In the genomic region with DNA sequence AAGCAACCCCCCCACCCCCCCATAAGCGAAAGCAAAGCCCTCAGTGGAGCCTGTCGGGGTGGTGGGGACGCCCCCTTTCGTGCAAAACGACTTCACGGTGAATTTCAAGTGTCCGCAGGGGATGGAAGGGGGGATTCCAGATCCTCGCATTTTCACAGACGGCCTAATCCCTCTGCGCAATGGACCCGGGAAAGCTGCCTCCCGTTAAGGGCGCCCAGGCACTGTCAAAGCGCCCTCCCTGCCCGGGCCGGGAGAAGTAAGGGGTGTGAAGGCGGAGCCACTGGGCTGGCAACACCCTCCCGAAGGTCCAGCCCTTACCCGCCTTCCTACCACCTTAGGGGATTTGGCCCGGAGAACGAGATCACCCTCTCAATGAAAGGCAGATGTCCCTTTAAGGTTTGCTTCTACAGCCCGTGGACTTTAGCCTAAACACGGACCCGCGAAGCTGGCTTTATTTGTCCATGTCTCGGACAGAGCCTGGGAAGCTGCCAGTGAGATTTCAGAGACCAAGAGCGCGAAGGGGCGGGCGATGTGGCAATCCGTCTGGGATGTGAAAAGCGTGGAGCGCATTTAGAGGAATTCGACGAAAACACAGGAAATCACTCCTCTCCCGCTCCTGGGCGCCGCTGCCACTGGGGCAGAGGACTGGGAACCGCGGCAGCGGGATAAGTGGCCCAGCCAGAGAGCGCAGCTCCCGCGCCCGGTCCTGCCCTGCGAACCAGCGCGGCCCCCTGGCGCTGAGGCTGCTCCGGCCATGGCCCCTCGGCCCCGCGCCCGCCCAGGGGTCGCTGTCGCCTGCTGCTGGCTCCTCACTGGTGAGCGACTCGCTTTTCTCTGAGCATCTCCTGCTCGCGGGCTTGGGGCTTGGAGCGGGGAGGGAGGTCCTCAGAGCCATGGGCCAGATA, we compare ENCODE assay signal across 1 cellular context.
TF ChIP-seq lines count a peak whose summit lies in the region.

ITGA1 (plus strand) TSS at position 317 of the 905 bp plus-strand sequence; CDS start at position 755, 438 bp downstream.
A gene with protein sequence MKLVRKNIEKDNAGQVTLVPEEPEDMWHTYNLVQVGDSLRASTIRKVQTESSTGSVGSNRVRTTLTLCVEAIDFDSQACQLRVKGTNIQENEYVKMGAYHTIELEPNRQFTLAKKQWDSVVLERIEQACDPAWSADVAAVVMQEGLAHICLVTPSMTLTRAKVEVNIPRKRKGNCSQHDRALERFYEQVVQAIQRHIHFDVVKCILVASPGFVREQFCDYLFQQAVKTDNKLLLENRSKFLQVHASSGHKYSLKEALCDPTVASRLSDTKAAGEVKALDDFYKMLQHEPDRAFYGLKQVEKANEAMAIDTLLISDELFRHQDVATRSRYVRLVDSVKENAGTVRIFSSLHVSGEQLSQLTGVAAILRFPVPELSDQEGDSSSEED (plus strand): TSS at position 317 of the 905 bp plus-strand sequence. CDS start 12,479 bp downstream, outside the sequence.

TF ChIP-seq in H1, 55 proteins besides CTCF, POLR2A, EP300 and RAD21:
- TF ChIP-seq SP1 (IDR thresholded peaks at IDR 0.05; ENCODE audit: low read depth, low read length) (0 out of 2 replicates have a peak, but pooled peaks have one; percentile 14), CEBPB (IDR thresholded peaks at IDR 0.05; ENCODE audit: low read depth, low read length) (peak; percentile 84), SUZ12 (IDR thresholded peaks at IDR 0.05; ENCODE audit: low read length) (no peak), KDM4A (IDR thresholded peaks at IDR 0.05; ENCODE audit: low read depth, low read length, severe bottlenecking) (peak; percentile 89), BACH1 (IDR thresholded peaks at IDR 0.05; ENCODE audit: low read length) (peak; percentile 49; the same call in 1 of the 2 replicates), EZH2 (IDR thresholded peaks at IDR 0.05; ENCODE audit: low read depth, low read length, severe bottlenecking) (peak; percentile 23), ZNF274 (IDR thresholded peaks at IDR 0.05; ENCODE audit: borderline replicate concordance, extremely low read depth, low read length) (no peak), SP2 (IDR thresholded peaks at IDR 0.05; ENCODE audit: low read length) (no peak), RNF2 (IDR thresholded peaks at IDR 0.05; ENCODE audit: borderline replicate concordance, low read depth, low read length, missing control alignments, poor library complexity, severe bottlenecking) (no peak), SRF (IDR thresholded peaks at IDR 0.05; ENCODE audit: low read depth, low read length) (no peak), SIRT6 (IDR thresholded peaks at IDR 0.05; ENCODE audit: low read length) (no peak), HDAC6 (IDR thresholded peaks at IDR 0.05; ENCODE audit: low read depth, low read length) (no peak), TAF7 (optimal IDR thresholded peaks at IDR 0.05; ENCODE audit: borderline replicate concordance, low read depth, low read length) (peak; percentile 26), BCL11A (IDR thresholded peaks at IDR 0.05; ENCODE audit: low read depth in 2 of 2, low read length in 2 of 2) (no peak), TBP (IDR thresholded peaks at IDR 0.05; ENCODE audit: low read depth, low read length) (peak; percentile 18; the same call in 1 of the 2 replicates), ASH2L (IDR thresholded peaks at IDR 0.05; ENCODE audit: low read length) (peak; percentile 91), CTBP2 (IDR thresholded peaks at IDR 0.05; ENCODE audit: borderline replicate concordance, insufficient read depth, insufficient read length, low read length) (peak; percentile 20), ATF3 (IDR thresholded peaks at IDR 0.05; ENCODE audit: insufficient read depth, low read depth, low read length) (no peak), GABPA (IDR thresholded peaks at IDR 0.05; ENCODE audit: borderline replicate concordance, insufficient read depth, low read length) (0 out of 2 replicates have a peak, but pooled peaks have one; percentile 17), USF2 (IDR thresholded peaks at IDR 0.05; ENCODE audit: low read length) (no peak), BRCA1 (IDR thresholded peaks at IDR 0.05; ENCODE audit: low read depth, low read length) (no peak), EGR1 (IDR thresholded peaks at IDR 0.05; ENCODE audit: borderline replicate concordance, low read depth, low read length) (no peak), FOSL1 (IDR thresholded peaks at IDR 0.05; ENCODE audit: insufficient read depth, low read depth, low read length) (no peak), RBBP5 (IDR thresholded peaks at IDR 0.05; ENCODE audit: borderline replicate concordance, low read depth, low read length) (no peak), CHD7 (IDR thresholded peaks at IDR 0.05; ENCODE audit: insufficient replicate concordance, low read length) (no peak), SIX5 (IDR thresholded peaks at IDR 0.05; ENCODE audit: low read depth, low read length) (no peak), YY1 (IDR thresholded peaks at IDR 0.05; ENCODE audit: low read depth, low read length) (peak; percentile 62), SP4 (IDR thresholded peaks at IDR 0.05; ENCODE audit: low read length) (peak; percentile 30; the same call in 1 of the 2 replicates), CHD2 (IDR thresholded peaks at IDR 0.05; ENCODE audit: low read length) (no peak), NANOG (IDR thresholded peaks at IDR 0.05; ENCODE audit: insufficient read depth, low read depth, low read length, poor library complexity, severe bottlenecking) (no peak), SIN3A (conservative IDR thresholded peaks at IDR 0.05 in 1 of 2, IDR thresholded peaks at IDR 0.05 in 1 of 2; ENCODE audit: low read depth in 1 of 2, low read length in 2 of 2) (peak; percentile 59 to 76; a peak in 1 of 4 replicates), TCF12 (IDR thresholded peaks at IDR 0.05; ENCODE audit: low read depth, low read length) (no peak), MAFK (IDR thresholded peaks at IDR 0.05; ENCODE audit: low read depth, low read length) (no peak), JUN (IDR thresholded peaks at IDR 0.05; ENCODE audit: low read depth, low read length) (no peak), HDAC2 (IDR thresholded peaks at IDR 0.05; ENCODE audit: borderline replicate concordance in 1 of 2, low read depth in 2 of 2, low read length in 2 of 2) (0 out of 4 replicates have a peak, but pooled peaks of 1 of the 2 experiments have one; percentile 40), RXRA (IDR thresholded peaks at IDR 0.05; ENCODE audit: insufficient read depth, low read depth, low read length) (no peak), TAF1 (IDR thresholded peaks at IDR 0.05; ENCODE audit: low read depth, low read length) (peak; percentile 73)
- TF ChIP-seq, protein P1, sequence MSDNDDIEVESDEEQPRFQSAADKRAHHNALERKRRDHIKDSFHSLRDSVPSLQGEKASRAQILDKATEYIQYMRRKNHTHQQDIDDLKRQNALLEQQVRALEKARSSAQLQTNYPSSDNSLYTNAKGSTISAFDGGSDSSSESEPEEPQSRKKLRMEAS (IDR thresholded peaks at IDR 0.05) = no peak; the same call in none of the 2 replicates
- TF ChIP-seq, protein P2, sequence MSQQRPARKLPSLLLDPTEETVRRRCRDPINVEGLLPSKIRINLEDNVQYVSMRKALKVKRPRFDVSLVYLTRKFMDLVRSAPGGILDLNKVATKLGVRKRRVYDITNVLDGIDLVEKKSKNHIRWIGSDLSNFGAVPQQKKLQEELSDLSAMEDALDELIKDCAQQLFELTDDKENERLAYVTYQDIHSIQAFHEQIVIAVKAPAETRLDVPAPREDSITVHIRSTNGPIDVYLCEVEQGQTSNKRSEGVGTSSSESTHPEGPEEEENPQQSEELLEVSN (IDR thresholded peaks at IDR 0.05) = peak; percentile 83
